12 cellular contexts compared by ENCODE assay signal in the genomic region with DNA sequence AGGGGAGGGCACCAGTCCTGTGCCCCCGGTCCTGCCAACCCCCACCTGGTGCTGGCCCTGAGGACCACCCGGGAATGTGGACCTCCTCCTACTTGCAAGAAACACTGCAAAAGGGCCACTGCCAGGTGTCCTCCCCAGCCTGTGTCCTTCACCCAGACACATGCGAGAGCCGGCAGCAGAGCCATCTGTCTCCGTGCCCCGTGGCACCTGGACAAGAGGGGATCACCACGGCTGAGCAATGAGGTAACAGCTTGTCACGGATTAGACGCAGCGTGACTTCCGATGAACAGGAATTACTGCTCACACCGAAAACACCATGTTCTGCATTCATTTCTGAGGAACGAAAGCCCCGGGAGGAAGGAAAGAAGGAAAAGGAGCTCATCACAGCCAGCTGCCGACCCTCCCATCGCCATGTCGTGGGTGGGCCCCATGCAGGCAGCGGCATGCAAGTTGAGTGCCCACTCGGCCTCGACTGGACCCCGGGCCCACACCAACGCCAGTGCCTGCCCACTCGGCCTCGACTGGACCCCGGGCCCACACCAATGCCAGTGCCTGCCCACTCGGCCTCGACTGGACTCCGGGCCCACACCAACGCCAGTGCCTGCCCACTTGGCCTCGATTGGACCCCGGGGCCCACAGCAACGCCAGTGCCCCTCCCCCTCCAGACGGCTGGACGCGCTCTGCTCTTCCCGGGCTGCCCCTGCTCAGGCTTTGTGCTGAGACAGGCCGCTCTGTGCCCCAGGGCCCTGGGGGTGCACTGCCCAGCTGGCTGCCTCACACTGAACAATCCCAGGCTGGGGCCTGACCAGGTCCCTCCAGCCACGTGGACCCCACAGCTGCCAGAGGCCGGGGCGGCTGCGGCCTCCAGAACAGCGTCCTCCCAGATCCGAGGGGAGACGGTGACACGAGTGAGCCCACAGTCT.
"Had no signal": no experiment of that assay in that cellular context is flagged by ENCODE, and none has a peak within 500 bp of the region (broad histone marks: within the 10 kb centered on the region; RNA-seq: fewer than 3 reads in every experiment).

No MANE protein-coding gene starts in this region.

- ATAC-seq: left lung had no signal

- H3K36me3 ChIP-seq: right atrium auricular region, transverse colon had no signal

- H3K4me1 ChIP-seq: left lung, right atrium auricular region, transverse colon had no signal

- H3K27ac ChIP-seq: coronary artery, left lung, right atrium auricular region, skin epidermis, transverse colon had no signal

- H3K27me3 ChIP-seq: left lung, right atrium auricular region, transverse colon had no signal

- H3K4me3 ChIP-seq: coronary artery, left lung, right atrium auricular region, skin epidermis, transverse colon had no signal

- H3K9me3 ChIP-seq: left lung, right atrium auricular region, transverse colon had no signal

- DNase-seq: activated B cell treated with CpG ODN at 0.5 μM for 24 hours; activated CD4-positive, alpha-beta memory T cell treated with anti-CD3 and anti-CD28 coated beads for 36 hours; activated CD4-positive, alpha-beta T cell treated with anti-CD3 and anti-CD28 coated beads for 4 hours; activated naive CD8-positive, alpha-beta T cell treated with anti-CD3 and anti-CD28 coated beads for 36 hours; activated T-cell treated with anti-CD3 and anti-CD28 coated beads for 4 hours; amniotic stem cell; kidney; left lung; transverse colon had no signal
